8 cellular contexts compared by ENCODE assay signal in the genomic region with DNA sequence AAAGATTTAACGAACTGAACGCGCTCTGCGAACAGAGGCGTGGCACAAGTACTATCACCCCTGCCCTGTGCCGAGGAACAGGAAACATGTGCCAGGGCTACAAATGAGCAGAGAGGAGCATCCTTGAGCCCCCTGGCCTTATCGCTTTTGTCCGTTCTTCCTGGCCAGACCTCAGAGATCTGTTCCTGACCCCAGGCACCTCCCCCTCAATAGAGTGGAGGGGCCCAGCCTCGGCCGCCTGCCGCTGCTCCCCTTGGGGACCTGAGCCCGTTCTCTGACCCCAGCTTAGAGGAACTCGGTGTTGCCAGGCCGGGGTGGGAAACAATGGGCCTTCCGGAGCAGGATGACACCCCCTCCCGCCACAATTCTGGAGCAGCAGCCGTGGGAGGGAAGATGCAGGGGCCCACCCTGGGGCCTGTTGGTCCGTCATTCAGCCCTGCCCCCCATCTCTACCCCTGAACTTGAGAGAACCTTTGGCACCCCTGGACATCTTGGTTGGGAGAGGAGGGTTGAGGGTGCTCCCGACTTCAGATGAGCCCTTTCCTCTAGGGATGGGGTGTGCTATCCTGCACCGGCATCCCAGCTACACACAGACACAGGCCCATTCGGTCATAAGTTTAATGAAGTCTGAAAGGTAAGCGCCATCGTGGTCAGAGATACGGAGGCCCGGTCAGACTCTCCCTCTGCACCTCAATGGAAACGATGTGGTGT. TPM values are rescaled to one million over a fixed set of nuclear protein-coding genes. Genes with fewer than 3 reads are reported as not detected.
DNase-seq lines count a peak whose midpoint lies in the region; ATAC-seq and FAIRE-seq lines count a peak whose summit lies in the region.

No MANE protein-coding gene starts in this region.

- FAIRE-seq in small intestine (lab: Jason Lieb, UNC) = no peak

- DNase-seq in DMS53 (lab: John Stamatoyannopoulos, UW) (peak; percentile 85), Karpas-422 (peak; percentile 95), right cardiac atrium (peak; percentile 83 to 91 (median 91)), small intestine (no peak), AG08396 (ENCODE audit: low spot score) (no peak), middle frontal gyrus (ENCODE audit: extremely low spot score, low spot score) (no peak)
- DNase-seq in activated CD4-positive, alpha-beta T cell treated with anti-CD3 and anti-CD28 coated beads, Interleukin-2, amount 50 U/mL, for 48 hours = peak; percentile 38 to 45

- H3K27ac ChIP-seq in Karpas-422 (ENCODE audit: low read length) = peak overlapping the region; percentile 91
- peak overlapping the region; percentile 80 for H3K27ac ChIP-seq in right cardiac atrium (ENCODE audit: low read length)
- H3K27ac ChIP-seq in small intestine (ENCODE audit: low read depth in 1 of 2, low read length in 1 of 2) = peak overlapping the region; percentile 50 to 89

- H3K27me3 ChIP-seq in Karpas-422 (ENCODE audit: low read length) (no peaks in the 10 kb centered on the region), right cardiac atrium (ENCODE audit: control insufficient read depth, insufficient read depth) (no peaks in the 10 kb centered on the region), small intestine (ENCODE audit: control insufficient read depth in 2 of 2, insufficient read depth in 2 of 2, low read length in 2 of 2) (no peaks in the 10 kb centered on the region)

- peaks cover 47% of the 10 kb centered on the region for H3K4me1 ChIP-seq in Karpas-422 (ENCODE audit: low read length)
- H3K4me1 ChIP-seq in right cardiac atrium (ENCODE audit: control insufficient read depth, insufficient read depth, low read length) = peaks cover 6% of the 10 kb centered on the region
- H3K4me1 ChIP-seq in small intestine (ENCODE audit: control insufficient read depth in 2 of 2, insufficient read depth in 1 of 2, low read depth in 1 of 2, low read length in 1 of 2) = peaks cover 0 to 4% of the 10 kb centered on the region in 2 donors

- H3K9me2 ChIP-seq in Karpas-422 (replicated peaks; ENCODE audit: insufficient read depth, low read length) = no peaks in the 10 kb centered on the region

- H3K4me3 ChIP-seq in Karpas-422 (ENCODE audit: low read length) = peak overlapping the region; percentile 76
- H3K4me3 ChIP-seq in right cardiac atrium (ENCODE audit: low read length) = peak overlapping the region; percentile 43
- H3K4me3 ChIP-seq in small intestine (ENCODE audit: low read depth in 1 of 2, low read length in 2 of 2) = peak overlapping the region; percentile 48 to 53

- H3K9ac ChIP-seq in Karpas-422 (ENCODE audit: low read length) = peak overlapping the region; percentile 84

- ATAC-seq in right cardiac atrium = peak; percentile 10 to 34
- no peak for ATAC-seq in GM21360 (IDR thresholded peaks at IDR 0.05; ENCODE audit: unreplicated experiment)

- 9% methylated on average over 26 of the region's 26 CpGs for WGBS in right cardiac atrium
- 3 to 9% (median 4%) methylated on average over 26 of the region's 26 CpGs for WGBS in small intestine, 3 donors

- peaks cover 25% of the 10 kb centered on the region for H3K79me2 ChIP-seq in Karpas-422 (ENCODE audit: low read length)

- intact Hi-C loops in right cardiac atrium (cut with DNase I) = loop anchor here in 1 of 4 donors (2.0 to 10.0 kb wide), 2 partner anchors 21 to 111 kb away; partner anchors contain the start of gene KDM6B

- H4K20me1 ChIP-seq in Karpas-422 (ENCODE audit: insufficient read depth, low read depth, low read length) = no peaks in the 10 kb centered on the region

- H3K36me3 ChIP-seq in Karpas-422 (ENCODE audit: insufficient read depth, low read length) = peaks cover 13% of the 10 kb centered on the region; the same call in 1 of the 2 replicates
- H3K36me3 ChIP-seq in small intestine (ENCODE audit: control insufficient read depth in 2 of 2, insufficient read depth in 2 of 2, low read length in 2 of 2) = peaks cover 3 to 5% of the 10 kb centered on the region in 2 donors

- H3K4me2 ChIP-seq in Karpas-422 (ENCODE audit: low read depth, low read length, poor library complexity, severe bottlenecking) = peak overlapping the region; percentile 91

- H3K9me3 ChIP-seq in Karpas-422 (ENCODE audit: low read length) (no peaks in the 10 kb centered on the region), right cardiac atrium (ENCODE audit: control insufficient read depth, low read length) (no peaks in the 10 kb centered on the region), small intestine (ENCODE audit: control insufficient read depth, low read depth) (no peaks in the 10 kb centered on the region)

- H2AFZ ChIP-seq in Karpas-422 (ENCODE audit: low read length) = no peak overlapping the region

RNA-seq across cellular contexts. Expression of gene NAA38, which starts 1.1 kb away (rescaled TPM):
- total RNA-seq in Karpas-422 (2014; rRNA removed; shearing (Covaris generic); ENCODE audit: low replicate concordance) = 313 and 321 TPM in 2 replicates
- total RNA-seq in right cardiac atrium = 100 to 1,000 TPM in 1 of 4 donors, 10 to 100 TPM in 3; 59.9 to 103 (median 95.6) TPM
- polyA plus RNA-seq in right cardiac atrium (160 TPM), small intestine (100 to 1,000 TPM in 1 of 3 donors, 10 to 100 TPM in 2; 70.0 to 142 (median 76.7) TPM)

RNA-seq across cellular contexts. Expression of gene TMEM88, which starts 1.4 kb away (rescaled TPM):
- total RNA-seq in Karpas-422 (2014; rRNA removed; shearing (Covaris generic); ENCODE audit: low replicate concordance) = 0.69 and 1.4 TPM in 2 replicates
- total RNA-seq in right cardiac atrium = 10 to 100 TPM in 3 of 4 donors, 1 to 10 TPM in 1; 9.0 to 24.6 (median 16.3) TPM
- polyA plus RNA-seq in right cardiac atrium (74.5 TPM), small intestine (10 to 100 TPM in 1 of 3 donors, 1 to 10 TPM in 2; 3.8 to 17.5 (median 8.9) TPM)

RNA-seq across cellular contexts. Expression of gene CYB5D1, which starts 1.6 kb away (rescaled TPM):
- total RNA-seq in Karpas-422 (2014; rRNA removed; shearing (Covaris generic); ENCODE audit: low replicate concordance) = 8.5 and 10.9 TPM in 2 replicates
- 10 to 100 TPM; 12.6 to 16.2 (median 15.4) TPM for total RNA-seq in right cardiac atrium
- polyA plus RNA-seq in right cardiac atrium = 12.1 TPM
- polyA plus RNA-seq in small intestine = 1 to 10 TPM; 4.9 to 7.9 (median 4.9) TPM

RNA-seq across cellular contexts. Expression of gene KDM6B, which starts 22.2 kb away (rescaled TPM):
- 11.9 and 34.6 TPM in 2 replicates for total RNA-seq in Karpas-422 (2014; rRNA removed; shearing (Covaris generic); ENCODE audit: low replicate concordance)
- total RNA-seq in right cardiac atrium = 10 to 100 TPM; 25.7 to 28.1 (median 27.5) TPM
- polyA plus RNA-seq in right cardiac atrium (18.6 TPM), small intestine (10 to 100 TPM in 2 of 3 donors, 1 to 10 TPM in 1; 8.4 to 26.1 (median 11.2) TPM)

RNA-seq across cellular contexts. Expression of gene CHD3, which starts 32.4 kb away (rescaled TPM):
- total RNA-seq in Karpas-422 (2014; rRNA removed; shearing (Covaris generic); ENCODE audit: low replicate concordance) = 191 and 346 TPM in 2 replicates
- 10 to 100 TPM; 31.2 to 38.8 (median 35.0) TPM for total RNA-seq in right cardiac atrium
- polyA plus RNA-seq in right cardiac atrium (45.3 TPM), small intestine (10 to 100 TPM; 23.7 to 60.4 (median 25.7) TPM)

Comparison
In these comparisons a context has a peak if more than half of its experiments do, and no peak if none do; other contexts are left out.
1. DNase-seq: peak in DMS53 (single experiment), Karpas-422 (single experiment), activated CD4-positive, alpha-beta T cell treated with anti-CD3 and anti-CD28 coated beads, Interleukin-2, amount 50 U/mL, for 48 hours (2 of 2) and right cardiac atrium (3 of 3); none in small intestine (single experiment), AG08396 (single experiment) and middle frontal gyrus (single experiment).
2. Peak in every context shown above with its lines, with median percentiles within 50 percentile points of each other: H3K27ac ChIP-seq and H3K4me3 ChIP-seq.